ENCODE assay signal across 9 cellular contexts in genomic region chr3:115784739-115785571, GRCh38.
DNase-seq lines count a peak whose midpoint lies in the region; ATAC-seq and FAIRE-seq lines count a peak whose summit lies in the region.
"Had no signal": no experiment of that assay in that cellular context is flagged by ENCODE, and none has a peak within 500 bp of the region (broad histone marks: within the 10 kb centered on the region; RNA-seq: fewer than 3 reads in every experiment).

No MANE protein-coding gene starts in this region.

- H3K9me3 ChIP-seq in effector memory CD4-positive, alpha-beta T cell (ENCODE audit: control insufficient read depth, low read length), result no peaks in the 10 kb centered on the region

- no peaks in the 10 kb centered on the region for H3K27me3 ChIP-seq in effector memory CD4-positive, alpha-beta T cell (replicated peaks; ENCODE audit: control insufficient read depth, insufficient read depth, low read length, poor library complexity, severe bottlenecking)

- peak; percentile 57 for DNase-seq in activated CD4-positive, alpha-beta T cell treated with anti-CD3 and anti-CD28 coated beads, Interleukin-2, amount 10 ng/mL, durations not matched to agents 24 days and 14 days
- no peak for DNase-seq in activated CD4-positive, alpha-beta T cell treated with anti-CD3 and anti-CD28 coated beads for 1 hour
- peak; percentile 66 for DNase-seq in RCC 7860 (ENCODE audit: low spot score)
- no peak for DNase-seq in effector memory CD4-positive, alpha-beta T cell
- peak; percentile 3 for DNase-seq in naive B cell
- no peak for DNase-seq in activated CD4-positive, CD25-positive, alpha-beta regulatory T cell (lab: John Stamatoyannopoulos, UW)
- DNase-seq in left lobe of liver (ENCODE audit: low spot score), result no peak

- intact Hi-C loops in activated CD4-positive, alpha-beta T cell treated with anti-CD3 and anti-CD28 coated beads, Interleukin-2, amount 10 ng/mL, durations not matched to agents 24 days and 14 days (cut with micrococcal nuclease), result loop anchor here (1.0 to 10.0 kb wide), 5 partner anchors 30 to 1560 kb away; partner anchors contain the start of gene ZBTB20

- H3K27ac Mint-ChIP-seq in activated CD4-positive, alpha-beta T cell treated with anti-CD3 and anti-CD28 coated beads, Interleukin-2, amount 10 ng/mL, durations not matched to agents 24 days and 14 days, result peak overlapping the region; percentile 98
- H3K27ac Mint-ChIP-seq in naive B cell, result peak overlapping the region; percentile 89 to 99 (median 96)

- H3K27ac ChIP-seq in effector memory CD4-positive, alpha-beta T cell (ENCODE audit: insufficient read depth, low read length, poor library complexity, severe bottlenecking), result peak overlapping the region; percentile 92

- H3K27me3 Mint-ChIP-seq in activated CD4-positive, alpha-beta T cell treated with anti-CD3 and anti-CD28 coated beads, Interleukin-2, amount 10 ng/mL, durations not matched to agents 24 days and 14 days, result peaks cover 9% of the 10 kb centered on the region
- peaks cover 12 to 20% (median 13%) of the 10 kb centered on the region in 3 donors for H3K27me3 Mint-ChIP-seq in naive B cell

- H3K4me1 ChIP-seq in effector memory CD4-positive, alpha-beta T cell (ENCODE audit: control insufficient read depth, insufficient read depth, low read length, poor library complexity, severe bottlenecking), result no peaks in the 10 kb centered on the region

- peak overlapping the region; percentile 61 for H3K4me3 ChIP-seq in effector memory CD4-positive, alpha-beta T cell (ENCODE audit: insufficient read depth, low read depth, low read length, poor library complexity, severe bottlenecking)

- H3K4me3 Mint-ChIP-seq in activated CD4-positive, alpha-beta T cell treated with anti-CD3 and anti-CD28 coated beads, Interleukin-2, amount 10 ng/mL, durations not matched to agents 24 days and 14 days, result peak overlapping the region; percentile 86
- H3K4me3 Mint-ChIP-seq in naive B cell, result peak overlapping the region; percentile 74 to 96 (median 93)

- H3K4me1 Mint-ChIP-seq in activated CD4-positive, alpha-beta T cell treated with anti-CD3 and anti-CD28 coated beads, Interleukin-2, amount 10 ng/mL, durations not matched to agents 24 days and 14 days, result peaks cover 15% of the 10 kb centered on the region
- peaks cover 9 to 17% (median 11%) of the 10 kb centered on the region in 3 donors for H3K4me1 Mint-ChIP-seq in naive B cell

- ATAC-seq in naive B cell (ENCODE audit: low read depth in 2 of 2) (no peak), HG03196 (IDR thresholded peaks at IDR 0.05; ENCODE audit: unreplicated experiment) (no peak), left lobe of liver (no peak)

- no peaks in the 10 kb centered on the region for H3K36me3 Mint-ChIP-seq in activated CD4-positive, alpha-beta T cell treated with anti-CD3 and anti-CD28 coated beads, Interleukin-2, amount 10 ng/mL, durations not matched to agents 24 days and 14 days (ENCODE audit: low read depth)
- no peaks in the 10 kb centered on the region for H3K36me3 Mint-ChIP-seq in naive B cell

- no peaks in the 10 kb centered on the region for H3K9me3 Mint-ChIP-seq in activated CD4-positive, alpha-beta T cell treated with anti-CD3 and anti-CD28 coated beads, Interleukin-2, amount 10 ng/mL, durations not matched to agents 24 days and 14 days
- no peaks in the 10 kb centered on the region for H3K9me3 Mint-ChIP-seq in naive B cell

- no peaks in the 10 kb centered on the region for H3K36me3 ChIP-seq in effector memory CD4-positive, alpha-beta T cell (ENCODE audit: control insufficient read depth, insufficient read depth, low read length)

- FAIRE-seq in RCC 7860 (lab: Jason Lieb, UNC), result no peak
- FAIRE-seq: frontal cortex had no signal

Comparison
In these comparisons a context has a peak if more than half of its experiments do, and no peak if none do; other contexts are left out.
1. DNase-seq: peak in activated CD4-positive, alpha-beta T cell treated with anti-CD3 and anti-CD28 coated beads, Interleukin-2, amount 10 ng/mL, durations not matched to agents 24 days and 14 days (single experiment), RCC 7860 (single experiment) and naive B cell (single experiment); none in activated CD4-positive, alpha-beta T cell treated with anti-CD3 and anti-CD28 coated beads for 1 hour (single experiment), effector memory CD4-positive, alpha-beta T cell (0 of 3), activated CD4-positive, CD25-positive, alpha-beta regulatory T cell (0 of 4) and left lobe of liver (single experiment).